10 cellular contexts compared by ENCODE assay signal in genomic region chr18:3380384-3380961, GRCh38.
DNase-seq lines count a peak whose midpoint lies in the region; ATAC-seq and TF ChIP-seq lines count a peak whose summit lies in the region.
"Had no signal": no experiment of that assay in that cellular context is flagged by ENCODE, and none has a peak within 500 bp of the region (broad histone marks: within the 10 kb centered on the region; RNA-seq: fewer than 3 reads in every experiment).

No MANE protein-coding gene starts in this region.

- no peak overlapping the region for H2AFZ ChIP-seq in neuronal stem cell (ENCODE audit: low read length)

- H3K4me1 ChIP-seq in gastroesophageal sphincter (no peaks in the 10 kb centered on the region), neuronal stem cell (ENCODE audit: control insufficient read depth in 2 of 2, insufficient read depth in 1 of 2, low read depth in 1 of 2, low read length in 2 of 2) (peaks cover 0 to 3% of the 10 kb centered on the region in 2 donors)

- TF ChIP-seq POLR2A in gastroesophageal sphincter (IDR thresholded peaks at IDR 0.05), result no peak

- no peak overlapping the region for H4K8ac ChIP-seq in neuronal stem cell (ENCODE audit: low read depth, low read length)

- H3K36me3 Mint-ChIP-seq in T-helper 2 cell treated with Interferon-gamma antibody and Interleukin-4, amounts not matched to agents 5 μg/mL and 100 μg/mL, for 36 hours (ENCODE audit: low read depth), result no peaks in the 10 kb centered on the region

- no peak overlapping the region for H2BK5ac ChIP-seq in neuronal stem cell (ENCODE audit: low read length)

- H3K9me3 ChIP-seq in gastroesophageal sphincter (no peaks in the 10 kb centered on the region), neuronal stem cell (replicated peaks in 1 of 2; ENCODE audit: control insufficient read depth in 2 of 2, insufficient read depth in 1 of 2, low read depth in 1 of 2, low read length in 2 of 2) (no peaks in the 10 kb centered on the region)

- H3K9me3 Mint-ChIP-seq in T-helper 2 cell treated with Interferon-gamma antibody and Interleukin-4, amounts not matched to agents 5 μg/mL and 100 μg/mL, for 36 hours, result no peaks in the 10 kb centered on the region

- H3K23ac ChIP-seq in neuronal stem cell (ENCODE audit: low read depth, low read length, poor library complexity), result no peak overlapping the region

- no peak overlapping the region for H4K91ac ChIP-seq in neuronal stem cell (ENCODE audit: low read depth, low read length, poor library complexity)

- H3K14ac ChIP-seq in neuronal stem cell (ENCODE audit: low read length), result no peak overlapping the region

- H3K27ac Mint-ChIP-seq in T-helper 2 cell treated with Interferon-gamma antibody and Interleukin-4, amounts not matched to agents 5 μg/mL and 100 μg/mL, for 36 hours, result no peak overlapping the region

- no peak overlapping the region for H3K18ac ChIP-seq in neuronal stem cell (ENCODE audit: low read length)

- H2BK120ac ChIP-seq in neuronal stem cell (ENCODE audit: low read depth, low read length), result no peak overlapping the region

- no peak overlapping the region for H3K4me2 ChIP-seq in neuronal stem cell (ENCODE audit: insufficient read depth, low read length, poor library complexity, severe bottlenecking)

- no peak overlapping the region for H3K9ac ChIP-seq in neuronal stem cell (ENCODE audit: low read depth, low read length, poor library complexity)

- no peak overlapping the region for H2BK15ac ChIP-seq in neuronal stem cell (ENCODE audit: low read length)

- H2BK12ac ChIP-seq in neuronal stem cell (ENCODE audit: low read length), result no peak overlapping the region

- H3K27ac ChIP-seq in gastroesophageal sphincter (no peak overlapping the region), neuronal stem cell (replicated peaks; ENCODE audit: low read length) (no peak overlapping the region)
- H3K27ac ChIP-seq: HL-60 had no signal

- H3K36me3 ChIP-seq in gastroesophageal sphincter, result no peaks in the 10 kb centered on the region
- no peaks in the 10 kb centered on the region for H3K36me3 ChIP-seq in neuronal stem cell (replicated peaks in 1 of 2; ENCODE audit: control insufficient read depth in 2 of 2, insufficient read depth in 2 of 2, low read length in 2 of 2)

- H3K4ac ChIP-seq in neuronal stem cell (ENCODE audit: low read length), result no peak overlapping the region

- H3K4me3 ChIP-seq in AG10803 (ENCODE audit: low read length) (no peak overlapping the region), gastroesophageal sphincter (no peak overlapping the region), neuronal stem cell (ENCODE audit: low read length in 2 of 2) (no peak overlapping the region)

- H3K27me3 ChIP-seq in gastroesophageal sphincter (no peaks in the 10 kb centered on the region), neuronal stem cell (ENCODE audit: control insufficient read depth in 3 of 3, insufficient read depth in 3 of 3, low read depth in 1 of 3, low read length in 3 of 3) (no peaks in the 10 kb centered on the region)

- no peak for TF ChIP-seq EP300 in gastroesophageal sphincter (IDR thresholded peaks at IDR 0.05)

- DNase-seq in AG10803 (ENCODE audit: low read depth) (no peak), H4 (ENCODE audit: low spot score) (peak; percentile 32), neuronal stem cell (ENCODE audit: low spot score) (no peak)
- DNase-seq in T-helper 2 cell treated with Interferon-gamma antibody and Interleukin-4, amounts not matched to agents 5 μg/mL and 100 μg/mL, for 36 hours (ENCODE audit: low spot score), result peak; percentile 8
- no peak for DNase-seq in activated CD4-positive, CD25-positive, alpha-beta regulatory T cell (lab: John Stamatoyannopoulos, UW)
- DNase-seq: NK-92 treated with Interleukin-12 subunit alpha and Interleukin-12 subunit beta, amount 100 ng/mL, for 24 hours had no signal

- H3K4me1 Mint-ChIP-seq in T-helper 2 cell treated with Interferon-gamma antibody and Interleukin-4, amounts not matched to agents 5 μg/mL and 100 μg/mL, for 36 hours (ENCODE audit: low read depth), result peaks cover 4% of the 10 kb centered on the region

- H3K79me1 ChIP-seq in neuronal stem cell (ENCODE audit: low read depth, low read length), result no peaks in the 10 kb centered on the region

- ATAC-seq in gastroesophageal sphincter (peak; percentile 39), GM19452 (IDR thresholded peaks at IDR 0.05; ENCODE audit: unreplicated experiment) (no peak), HG02759 (IDR thresholded peaks at IDR 0.05; ENCODE audit: unreplicated experiment) (no peak)

- H2AK5ac ChIP-seq in neuronal stem cell (ENCODE audit: low read depth, low read length), result no peak overlapping the region

- H3K27me3 Mint-ChIP-seq in T-helper 2 cell treated with Interferon-gamma antibody and Interleukin-4, amounts not matched to agents 5 μg/mL and 100 μg/mL, for 36 hours (ENCODE audit: low read depth), result no peaks in the 10 kb centered on the region

- H3K4me3 Mint-ChIP-seq in T-helper 2 cell treated with Interferon-gamma antibody and Interleukin-4, amounts not matched to agents 5 μg/mL and 100 μg/mL, for 36 hours, result no peak overlapping the region

- WGBS in gastroesophageal sphincter (ENCODE audit: low coverage in 1 of 2), 2 donors, result 48 to 65% methylated on average over 3 to 6 of the region's 10 CpGs
- WGBS in neuronal stem cell (ENCODE audit: extremely low coverage in 2 of 2, insufficient read length in 2 of 2, insufficient replicate concordance in 1 of 2), 2 donors, result no CpG with 5 or more reads among the region's 10 CpGs

- TF ChIP-seq CTCF in AG10803 (conservative IDR thresholded peaks at IDR 0.05; ENCODE audit: low read length) (peak; percentile 16; the same call in 1 of the 2 replicates), gastroesophageal sphincter (IDR thresholded peaks at IDR 0.05) (no peak)

Comparison
In these comparisons a context has a peak if more than half of its experiments do, and no peak if none do; other contexts are left out.
1. DNase-seq: peak in H4 (single experiment) and T-helper 2 cell treated with Interferon-gamma antibody and Interleukin-4, amounts not matched to agents 5 μg/mL and 100 μg/mL, for 36 hours (single experiment); none in AG10803 (single experiment), neuronal stem cell (single experiment) and activated CD4-positive, CD25-positive, alpha-beta regulatory T cell (0 of 4).